Comparison of ENCODE assay signal across 28 cellular contexts in the genomic region with DNA sequence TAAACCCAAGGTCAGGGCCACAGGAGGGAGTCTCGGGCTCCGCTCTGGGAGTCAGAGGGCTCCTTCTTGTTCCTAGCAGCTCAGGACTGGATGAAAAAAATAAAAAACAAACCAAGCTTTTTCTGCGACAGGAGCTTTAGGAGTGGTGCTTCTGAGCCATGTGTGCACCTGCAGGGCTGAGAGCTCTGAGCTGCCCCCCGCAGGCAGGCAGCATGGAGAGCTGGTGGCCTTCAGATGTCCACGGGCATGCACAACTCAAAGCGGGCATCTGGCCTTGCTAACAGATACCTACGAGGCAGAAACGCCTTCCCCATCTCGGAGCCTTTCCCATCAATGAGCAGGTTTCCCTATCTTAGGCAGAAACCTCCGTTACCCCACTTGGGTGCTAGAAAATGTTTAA. TPM values are rescaled to one million over a fixed set of nuclear protein-coding genes. Genes with fewer than 3 reads are reported as not detected.
DNase-seq lines count a peak whose midpoint lies in the region; ATAC-seq, FAIRE-seq and TF ChIP-seq lines count a peak whose summit lies in the region.
"Had no signal": no experiment of that assay in that cellular context is flagged by ENCODE, and none has a peak within 500 bp of the region (broad histone marks: within the 10 kb centered on the region; RNA-seq: fewer than 3 reads in every experiment).

No MANE protein-coding gene starts in this region.

- peak; percentile 13 for TF ChIP-seq CTCF in GM10266 (IDR thresholded peaks at IDR 0.05; ENCODE audit: control insufficient read depth, insufficient read depth, low read depth, missing control alignments)
- 0 out of 2 replicates have a peak, but pooled peaks have one; percentile 18 for TF ChIP-seq CTCF in PC-3 (conservative IDR thresholded peaks at IDR 0.05; ENCODE audit: low read depth, low read length)
- TF ChIP-seq CTCF in hepatocyte (IDR thresholded peaks at IDR 0.05; ENCODE audit: poor library complexity): no peak

- no CpG with 5 or more reads among the region's 10 CpGs for WGBS in neuronal stem cell (ENCODE audit: extremely low coverage in 2 of 2, insufficient read length in 2 of 2, insufficient replicate concordance in 1 of 2), 2 donors
- WGBS in hepatocyte (ENCODE audit: low lambda C conversion rate, missing lambda C conversion rate): 84% methylated on average over 10 of the region's 10 CpGs

- TF ChIP-seq POLR2A in GM12891 (IDR thresholded peaks at IDR 0.05; ENCODE audit: low read depth, low read length): no peak

- H3K18ac ChIP-seq in neuronal stem cell (ENCODE audit: low read length): no peak overlapping the region

- no peaks in the 10 kb centered on the region for H3F3A ChIP-seq in PC-3 (ENCODE audit: low read length, unreplicated experiment)

- H3K27ac ChIP-seq in PC-3 (ENCODE audit: low read length) (no peak overlapping the region), neuronal stem cell (replicated peaks; ENCODE audit: low read length) (no peak overlapping the region), hepatocyte (no peak overlapping the region)
- H3K27ac ChIP-seq: foreskin keratinocyte, left lung, skin epidermis, upper lobe of left lung had no signal

- no peak overlapping the region for H3K4me3 ChIP-seq in PC-3 (ENCODE audit: low read length)
- H3K4me3 ChIP-seq in neuronal stem cell (ENCODE audit: low read length in 2 of 2): no peak overlapping the region
- H3K4me3 ChIP-seq in hepatocyte: no peak overlapping the region
- H3K4me3 ChIP-seq: left lung, skin epidermis, upper lobe of left lung had no signal

- CTCF ChIA-PET in PC-3 (lab: Charles Lee): no interaction called here

- FAIRE-seq in GM12891 (lab: Jason Lieb, UNC): no peak
- FAIRE-seq: colon, H1 had no signal

- DNase-seq in NCI-H2029 treated with DMSO at 0.1 percent for 48 hours (lab: John Stamatoyannopoulos, UW) (peak; percentile 46), NCI-H2029 (lab: John Stamatoyannopoulos, UW) (no peak), GM10266 (ENCODE audit: extremely low spot score) (no peak), PC-3 (no peak), neuronal stem cell (ENCODE audit: low spot score) (no peak), hepatocyte (ENCODE audit: low spot score) (no peak), GM12891 (ENCODE audit: insufficient read length, low spot score) (no peak)
- DNase-seq: activated CD4-positive, alpha-beta T cell treated with anti-CD3 and anti-CD28 coated beads for 36 hours; activated CD8-positive, alpha-beta memory T cell treated with anti-CD3 and anti-CD28 coated beads for 24 hours; activated gamma-delta T cell; activated T-cell treated with anti-CD3 and anti-CD28 coated beads, Interleukin-2, amount 50 U/mL, for 1 hour; effector memory CD4-positive, alpha-beta T cell; foreskin keratinocyte; KBM-7; left lung; mesendoderm; NCI-H1930; T-helper 17 cell had no signal

- H3K4ac ChIP-seq in neuronal stem cell (ENCODE audit: low read length): no peak overlapping the region

- no peaks in the 10 kb centered on the region for H3K9me3 ChIP-seq in PC-3 (ENCODE audit: low read length)
- no peaks in the 10 kb centered on the region for H3K9me3 ChIP-seq in neuronal stem cell (replicated peaks in 1 of 2; ENCODE audit: control insufficient read depth in 2 of 2, insufficient read depth in 1 of 2, low read depth in 1 of 2, low read length in 2 of 2)
- no peaks in the 10 kb centered on the region for H3K9me3 ChIP-seq in hepatocyte (ENCODE audit: low read depth)
- H3K9me3 ChIP-seq: left lung, upper lobe of left lung had no signal

- H3K9ac ChIP-seq in PC-3 (ENCODE audit: low read length) (no peak overlapping the region), neuronal stem cell (ENCODE audit: low read depth, low read length, poor library complexity) (no peak overlapping the region)

- H3K4me2 ChIP-seq in PC-3 (ENCODE audit: low read length) (no peak overlapping the region), neuronal stem cell (ENCODE audit: insufficient read depth, low read length, poor library complexity, severe bottlenecking) (no peak overlapping the region), hepatocyte (no peak overlapping the region)

- H2BK15ac ChIP-seq in neuronal stem cell (ENCODE audit: low read length): no peak overlapping the region

- H3K14ac ChIP-seq in neuronal stem cell (ENCODE audit: low read length): no peak overlapping the region

- intact Hi-C loops in PC-3 (cut with micrococcal nuclease): no loop called here

- H2BK120ac ChIP-seq in neuronal stem cell (ENCODE audit: low read depth, low read length): no peak overlapping the region

- H2AK5ac ChIP-seq in neuronal stem cell (ENCODE audit: low read depth, low read length): peak overlapping the region; percentile 24

- H3K79me1 ChIP-seq in neuronal stem cell (ENCODE audit: low read depth, low read length): no peaks in the 10 kb centered on the region

- no peak overlapping the region for H4K91ac ChIP-seq in neuronal stem cell (ENCODE audit: low read depth, low read length, poor library complexity)

- ATAC-seq in PC-3: no peak
- no peak for ATAC-seq in HG03108 (IDR thresholded peaks at IDR 0.05; ENCODE audit: unreplicated experiment)
- ATAC-seq: activated CD4-positive, alpha-beta T cell treated with anti-CD3 and anti-CD28 coated beads for 36 hours; foreskin keratinocyte; left lung; T-helper 17 cell had no signal

- no peak overlapping the region for H2BK5ac ChIP-seq in neuronal stem cell (ENCODE audit: low read length)

- POLR2A ChIA-PET in PC-3 (lab: Charles Lee; ENCODE audit: unreplicated experiment): no interaction called here

- H3K4me1 ChIP-seq in PC-3 (ENCODE audit: insufficient read depth, low read length): no peaks in the 10 kb centered on the region
- H3K4me1 ChIP-seq in neuronal stem cell (ENCODE audit: control insufficient read depth in 2 of 2, insufficient read depth in 1 of 2, low read depth in 1 of 2, low read length in 2 of 2): no peaks in the 10 kb centered on the region
- H3K4me1 ChIP-seq in hepatocyte (ENCODE audit: insufficient read depth): no peaks in the 10 kb centered on the region
- H3K4me1 ChIP-seq: foreskin keratinocyte, left lung had no signal

- H2AFZ ChIP-seq in PC-3 (ENCODE audit: low read length): no peak overlapping the region
- H2AFZ ChIP-seq in neuronal stem cell (ENCODE audit: low read length): no peak overlapping the region
- H2AFZ ChIP-seq in hepatocyte: no peak overlapping the region

- no peak overlapping the region for H2BK12ac ChIP-seq in neuronal stem cell (ENCODE audit: low read length)

- no peaks in the 10 kb centered on the region for H3K9me2 ChIP-seq in PC-3 (replicated peaks; ENCODE audit: low read length)
- H3K9me2 ChIP-seq in hepatocyte (replicated peaks; ENCODE audit: insufficient read depth): no peaks in the 10 kb centered on the region

- H4K8ac ChIP-seq in neuronal stem cell (ENCODE audit: low read depth, low read length): no peak overlapping the region

- BruUV-seq in PC-3 (replicated peaks; lab: Mats Ljungman, UMichigan): no TSS peak

- H3K36me3 ChIP-seq in PC-3 (ENCODE audit: low read depth, low read length) (no peaks in the 10 kb centered on the region), neuronal stem cell (replicated peaks in 1 of 2; ENCODE audit: control insufficient read depth in 2 of 2, insufficient read depth in 2 of 2, low read length in 2 of 2) (no peaks in the 10 kb centered on the region), hepatocyte (replicated peaks; ENCODE audit: insufficient read depth, low read depth) (no peaks in the 10 kb centered on the region)
- H3K36me3 ChIP-seq: left lung, upper lobe of left lung had no signal

- no peak overlapping the region for H3K23ac ChIP-seq in neuronal stem cell (ENCODE audit: low read depth, low read length, poor library complexity)

- H3K27me3 ChIP-seq in PC-3 (ENCODE audit: low read length): no peaks in the 10 kb centered on the region
- peaks cover 0 to 9% (median 0%) of the 10 kb centered on the region in 3 experiments for H3K27me3 ChIP-seq in neuronal stem cell (ENCODE audit: control insufficient read depth in 3 of 3, insufficient read depth in 3 of 3, low read depth in 1 of 3, low read length in 3 of 3)
- no peaks in the 10 kb centered on the region for H3K27me3 ChIP-seq in hepatocyte
- H3K27me3 ChIP-seq: upper lobe of left lung had no signal

- no peaks in the 10 kb centered on the region for H3K79me2 ChIP-seq in PC-3 (ENCODE audit: low read length)
- no peaks in the 10 kb centered on the region for H3K79me2 ChIP-seq in hepatocyte

- H4K20me1 ChIP-seq in PC-3 (ENCODE audit: low read length): no peaks in the 10 kb centered on the region
- no peaks in the 10 kb centered on the region for H4K20me1 ChIP-seq in hepatocyte (ENCODE audit: insufficient read depth, poor library complexity, severe bottlenecking)

TF ChIP-seq in GM12891, 5 proteins besides CTCF, POLR2A, EP300 and RAD21:
- TF ChIP-seq POLR2AphosphoS5 (IDR thresholded peaks at IDR 0.05; ENCODE audit: low read depth, low read length) (no peak), SPI1 (IDR thresholded peaks at IDR 0.05; ENCODE audit: low read depth, low read length) (no peak), TAF1 (IDR thresholded peaks at IDR 0.05; ENCODE audit: low read depth, low read length) (no peak), PAX5 (IDR thresholded peaks at IDR 0.05; ENCODE audit: insufficient read depth, low read length, severe bottlenecking) (no peak), POU2F2 (IDR thresholded peaks at IDR 0.05; ENCODE audit: low read depth, low read length) (no peak)

RNA-seq across cellular contexts. Expression of a gene that starts 28.5 kb away (rescaled TPM):
- total RNA-seq in PC-3 (2014; rRNA removed) (not detected in 2 replicates), hepatocyte (not detected in 2 replicates)
- polyA plus RNA-seq in neuronal stem cell (2013, experiment 1 of 2): not detected
- polyA plus RNA-seq in neuronal stem cell (2013, experiment 2 of 2): not detected
- polyA plus RNA-seq in hepatocyte: 0.32 and 0.44 TPM in 2 replicates
- 0.05 TPM for polyA plus RNA-seq in GM12891 (2012; ENCODE audit: low read depth, missing spikeins)
- total RNA-seq: activated CD4-positive, alpha-beta T cell treated with anti-CD3 and anti-CD28 coated beads for 36 hours; foreskin keratinocyte; H1; HT1080; SK-MEL-5 had no signal
- polyA plus RNA-seq: BJ, foreskin keratinocyte had no signal

RNA-seq across cellular contexts. Expression of a gene that starts 55.5 kb away (rescaled TPM):
- total RNA-seq in PC-3 (2014; rRNA removed): not detected in 2 replicates
- polyA plus RNA-seq in neuronal stem cell (2013, experiment 1 of 2): 0.18 TPM
- 0.12 TPM for polyA plus RNA-seq in neuronal stem cell (2013, experiment 2 of 2)
- 0.68 and 1.0 TPM in 2 replicates for total RNA-seq in hepatocyte
- polyA plus RNA-seq in hepatocyte: 0.35 TPM in 1 of 2 replicates, not detected in the other
- not detected for polyA plus RNA-seq in GM12891 (2012; ENCODE audit: low read depth, missing spikeins)
- total RNA-seq: activated CD4-positive, alpha-beta T cell treated with anti-CD3 and anti-CD28 coated beads for 36 hours; foreskin keratinocyte; HT1080; myocyte; SK-MEL-5; T-helper 17 cell; upper lobe of left lung had no signal
- polyA plus RNA-seq: BJ, esophagus, foreskin keratinocyte had no signal
